Comparison of ENCODE assay signal across 18 cellular contexts in genomic region chr5:107952450-107952849, GRCh38.
"Had no signal": no experiment of that assay in that cellular context is flagged by ENCODE, and none has a peak within 500 bp of the region (broad histone marks: within the 10 kb centered on the region; RNA-seq: fewer than 3 reads in every experiment).

No MANE protein-coding gene starts in this region.

- H3K9me3 Mint-ChIP-seq: nephron had no signal

- H3K36me3 Mint-ChIP-seq: naive B cell had no signal

- H3K27me3 Mint-ChIP-seq: naive B cell, progenitor cell of endocrine pancreas had no signal

- ATAC-seq: gastrocnemius medialis, heart right ventricle, pancreas, right cardiac atrium had no signal

- H3K27ac Mint-ChIP-seq: naive B cell, nephron, progenitor cell of endocrine pancreas had no signal

- H3K4me1 Mint-ChIP-seq: naive B cell, nephron had no signal

- H3K4me3 Mint-ChIP-seq: naive B cell, nephron had no signal

- DNase-seq: effector memory CD4-positive, alpha-beta T cell; gastrocnemius medialis; heart right ventricle; hypothalamus; kidney glomerular epithelial cell; mesendoderm; naive B cell; occipital lobe; pancreas; right cardiac atrium; small intestine; stimulated activated CD4-positive, alpha-beta T cell treated with anti-CD3 and anti-CD28 coated beads, Interleukin-12 subunit alpha, Interleukin-12 subunit beta, amount 100 ng/mL, for 4 hours; stimulated activated naive CD4-positive, alpha-beta T cell; stomach; substantia nigra; transverse colon had no signal

- FAIRE-seq: pancreas, small intestine had no signal
